ENCODE assay signal across 8 cellular contexts in the genomic region with DNA sequence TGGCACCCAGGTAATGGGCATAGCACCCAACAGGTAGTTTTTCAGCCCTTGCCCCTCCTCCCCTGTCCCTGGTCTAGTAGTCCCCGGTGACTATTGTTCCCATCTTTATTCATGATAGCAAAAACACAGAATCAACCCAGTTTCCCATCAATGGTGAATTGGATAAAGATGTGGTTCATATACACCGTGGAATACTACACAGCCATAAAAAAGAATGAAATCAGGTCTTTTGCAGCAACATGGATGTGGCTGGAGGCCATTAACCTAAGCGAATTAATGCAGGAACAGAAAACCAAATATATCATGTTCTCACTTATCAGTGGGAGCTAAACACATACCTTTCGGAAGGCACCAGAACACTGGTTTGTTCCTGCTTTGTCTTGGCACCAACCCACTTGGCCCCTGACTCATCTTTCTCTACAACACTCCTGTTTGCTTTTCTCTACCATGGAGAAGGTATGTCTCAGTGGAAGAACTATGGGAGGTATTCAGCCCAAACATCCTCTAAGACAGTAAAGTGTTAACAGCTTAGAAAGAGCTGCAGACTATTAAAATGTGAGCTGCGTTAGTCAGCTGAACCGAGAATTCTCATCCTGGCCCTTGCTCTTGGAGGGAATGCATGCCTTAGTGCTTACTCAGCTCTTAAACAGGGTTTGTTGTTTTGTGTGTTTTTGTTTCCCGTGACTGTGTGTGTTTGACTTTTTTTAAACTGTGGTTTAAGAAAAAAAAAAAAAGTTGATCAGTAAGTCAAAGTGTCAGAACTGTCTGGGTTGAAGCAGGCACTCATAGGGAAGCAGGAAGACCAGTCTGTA.
DNase-seq lines count a peak whose midpoint lies in the region; ATAC-seq and TF ChIP-seq lines count a peak whose summit lies in the region.

No MANE protein-coding gene starts in this region.

- peaks cover 33% of the 10 kb centered on the region for H3K4me1 ChIP-seq in mucosa of stomach (ENCODE audit: control insufficient read depth, insufficient read depth, low read length)

- DNase-seq in activated CD4-positive, CD25-positive, alpha-beta regulatory T cell (lab: John Stamatoyannopoulos, UW), result no peak
- DNase-seq in epidermal melanocyte (ENCODE audit: insufficient read length, low spot score) (peak; percentile 87), NCI-H1105 (lab: John Stamatoyannopoulos, UW) (no peak)

- H3K9me3 ChIP-seq in mucosa of stomach (ENCODE audit: control insufficient read depth, low read length), result no peaks in the 10 kb centered on the region

- H3K9ac ChIP-seq in mucosa of stomach (ENCODE audit: low read length), result peak overlapping the region; percentile 22

- H3K4me3 ChIP-seq in mucosa of stomach (ENCODE audit: low read length), result no peak overlapping the region

- no peaks in the 10 kb centered on the region for H3K27me3 ChIP-seq in mucosa of stomach (ENCODE audit: control insufficient read depth, insufficient read depth, low read length)

- ATAC-seq in activated CD4-positive, CD25-positive, alpha-beta regulatory T cell treated with anti-CD3 and anti-CD28 coated beads, Interleukin-2, amount 50 U/mL, for 24 hours, result peak; percentile 5 to 9
- ATAC-seq in SK-N-SH treated with all-trans-retinoic acid at 6 μM for 48 hours (peak; percentile 98), HG02763 (IDR thresholded peaks at IDR 0.05; ENCODE audit: unreplicated experiment) (no peak), GM18502 (IDR thresholded peaks at IDR 0.05; ENCODE audit: poor library complexity, unreplicated experiment) (no peak)

- H3K36me3 ChIP-seq in mucosa of stomach (ENCODE audit: control insufficient read depth, insufficient read depth, low read length), result no peaks in the 10 kb centered on the region

TF ChIP-seq in SK-N-SH treated with all-trans-retinoic acid at 6 μM for 48 hours, 23 proteins besides CTCF, POLR2A, EP300 and RAD21:
- no peak for TF ChIP-seq ARNTL (CRISPR knock-in tag; IDR thresholded peaks at IDR 0.05; ENCODE audit: borderline replicate concordance, low read depth)
- TF ChIP-seq ZFP3 (CRISPR knock-in tag; IDR thresholded peaks at IDR 0.05), result no peak
- TF ChIP-seq ISL1 (CRISPR knock-in tag; IDR thresholded peaks at IDR 0.05), result no peak
- no peak for TF ChIP-seq ZNF565 (CRISPR knock-in tag; conservative IDR thresholded peaks at IDR 0.05; ENCODE audit: low read depth)
- TF ChIP-seq CSDC2 (CRISPR knock-in tag; IDR thresholded peaks at IDR 0.05), result 0 out of 2 replicates have a peak, but pooled peaks have one; percentile 69
- no peak for TF ChIP-seq ZNF70 (CRISPR knock-in tag; IDR thresholded peaks at IDR 0.05)
- no peak for TF ChIP-seq PPARA (CRISPR knock-in tag; IDR thresholded peaks at IDR 0.05; ENCODE audit: borderline replicate concordance)
- TF ChIP-seq BACH2 (CRISPR knock-in tag; IDR thresholded peaks at IDR 0.05; ENCODE audit: borderline replicate concordance), result no peak
- TF ChIP-seq ZC3H10 (CRISPR knock-in tag; IDR thresholded peaks at IDR 0.05), result peak; percentile 62; the same call in 1 of the 2 replicates
- TF ChIP-seq ZNF8 (CRISPR knock-in tag; IDR thresholded peaks at IDR 0.05), result no peak
- no peak for TF ChIP-seq GLIS3 (CRISPR knock-in tag; IDR thresholded peaks at IDR 0.05)
TF ChIP-seq in SK-N-SH treated with all-trans-retinoic acid at 6 μM for 48 hours: peak in this region for 2.

Comparison
In these comparisons a context has a peak if more than half of its experiments do, and no peak if none do; other contexts are left out.
1. ATAC-seq: peak in activated CD4-positive, CD25-positive, alpha-beta regulatory T cell treated with anti-CD3 and anti-CD28 coated beads, Interleukin-2, amount 50 U/mL, for 24 hours (2 of 2) and SK-N-SH treated with all-trans-retinoic acid at 6 μM for 48 hours (single experiment); none in HG02763 (single experiment) and GM18502 (single experiment).